In genomic region chr19:5628919-5629481, GRCh38 we compare ENCODE assay signal across 11 cellular contexts. TPM values are rescaled to one million over a fixed set of nuclear protein-coding genes. Genes with fewer than 3 reads are reported as not detected.
DNase-seq lines count a peak whose midpoint lies in the region; ATAC-seq and TF ChIP-seq lines count a peak whose summit lies in the region.
"Had no signal": no experiment of that assay in that cellular context is flagged by ENCODE, and none has a peak within 500 bp of the region (broad histone marks: within the 10 kb centered on the region; RNA-seq: fewer than 3 reads in every experiment).

No MANE protein-coding gene starts in this region.

- no peak overlapping the region for H3K9ac ChIP-seq in fibroblast of lung (ENCODE audit: insufficient read depth, low read length)

- H4K20me1 ChIP-seq in fibroblast of lung (ENCODE audit: control insufficient read depth, extremely low read depth, insufficient read depth, low read length) = peaks cover 2% of the 10 kb centered on the region

- peaks cover 23% of the 10 kb centered on the region for H3K4me1 ChIP-seq in fibroblast of lung (ENCODE audit: control insufficient read depth, extremely low read depth, insufficient read depth, low read length)
- H3K4me1 ChIP-seq in upper lobe of right lung = peaks cover 84% of the 10 kb centered on the region

- peak; percentile 57 for ATAC-seq in upper lobe of right lung
- ATAC-seq: Panc1 had no signal

- TF ChIP-seq CTCF in fibroblast of lung (conservative IDR thresholded peaks at IDR 0.05 in 1 of 2, IDR thresholded peaks at IDR 0.05 in 1 of 2; ENCODE audit: low read depth in 1 of 2, low read length in 2 of 2) (no peak), upper lobe of right lung (IDR thresholded peaks at IDR 0.05) (no peak)

- no peak overlapping the region for H3K4me3 Mint-ChIP-seq in activated naive CD4-positive, alpha-beta T cell treated with anti-CD3 and anti-CD28 coated beads for 36 hours

- H3K36me3 ChIP-seq in fibroblast of lung (ENCODE audit: control insufficient read depth, insufficient read depth, low read length) (peaks cover 6% of the 10 kb centered on the region), upper lobe of right lung (peaks cover 48% of the 10 kb centered on the region)

- intact Hi-C loops in activated naive CD4-positive, alpha-beta T cell treated with anti-CD3 and anti-CD28 coated beads for 36 hours (cut with micrococcal nuclease) = loop anchor here (10.0 kb wide), 1 partner anchor 346 kb away; the partner anchor contains the start of gene RANBP3
- intact Hi-C loops in upper lobe of right lung (cut with DNase I) = no loop called here

- peaks cover 82% of the 10 kb centered on the region for H3K4me1 Mint-ChIP-seq in activated naive CD4-positive, alpha-beta T cell treated with anti-CD3 and anti-CD28 coated beads for 36 hours (ENCODE audit: low read depth)

- no peak overlapping the region for H3K4me3 ChIP-seq in fibroblast of lung (replicated peaks in 1 of 4; ENCODE audit: control extremely low read depth in 1 of 4, insufficient read depth in 1 of 4, low read depth in 3 of 4, low read length in 4 of 4)
- no peak overlapping the region for H3K4me3 ChIP-seq in upper lobe of right lung

- H3K27ac ChIP-seq in fibroblast of lung (ENCODE audit: insufficient read depth, low read length) (peak overlapping the region; percentile 32), upper lobe of right lung (no peak overlapping the region)

- no peak for DNase-seq in activated naive CD4-positive, alpha-beta T cell treated with anti-CD3 and anti-CD28 coated beads for 36 hours
- no peak for DNase-seq in activated naive CD4-positive, alpha-beta T cell treated with anti-CD3 and anti-CD28 coated beads, Interleukin-2, amount 50 U/mL, for 16 hours
- peak; percentile 73 for DNase-seq in OCI-M1 (lab: John Stamatoyannopoulos, UW)
- DNase-seq in fibroblast of lung (ENCODE audit: low read depth in 2 of 2) = no peak
- no peak for DNase-seq in upper lobe of right lung
- DNase-seq in activated CD8-positive, alpha-beta memory T cell treated with anti-CD3 and anti-CD28 coated beads, Interleukin-2, amount 50 U/mL, for 4 hours = no peak
- DNase-seq in OCI-M2 (lab: John Stamatoyannopoulos, UW; ENCODE audit: unreplicated experiment) = no peak
- DNase-seq in HPDE6-E6E7 (ENCODE audit: extremely low spot score) = no peak
- DNase-seq: NCI-H187, substantia nigra had no signal

- H3K27me3 ChIP-seq in fibroblast of lung (ENCODE audit: control insufficient read depth, insufficient read depth, low read length) (no peaks in the 10 kb centered on the region), upper lobe of right lung (no peaks in the 10 kb centered on the region)

- H3K9me3 ChIP-seq in fibroblast of lung (ENCODE audit: control insufficient read depth, insufficient read depth, low read depth, low read length) (no peaks in the 10 kb centered on the region), upper lobe of right lung (no peaks in the 10 kb centered on the region)

- H3K9me3 Mint-ChIP-seq in activated naive CD4-positive, alpha-beta T cell treated with anti-CD3 and anti-CD28 coated beads for 36 hours = no peaks in the 10 kb centered on the region

- peaks cover 54% of the 10 kb centered on the region for H3K36me3 Mint-ChIP-seq in activated naive CD4-positive, alpha-beta T cell treated with anti-CD3 and anti-CD28 coated beads for 36 hours (ENCODE audit: low read depth)

- no peak overlapping the region for H2AFZ ChIP-seq in fibroblast of lung (ENCODE audit: low read length)

- H3K27ac Mint-ChIP-seq in activated naive CD4-positive, alpha-beta T cell treated with anti-CD3 and anti-CD28 coated beads for 36 hours = peak overlapping the region; percentile 12

- CTCF ChIA-PET in activated naive CD4-positive, alpha-beta T cell treated with anti-CD3 and anti-CD28 coated beads for 36 hours (lab: Charles Lee) = no interaction called here

- no peaks in the 10 kb centered on the region for H3K27me3 Mint-ChIP-seq in activated naive CD4-positive, alpha-beta T cell treated with anti-CD3 and anti-CD28 coated beads for 36 hours (ENCODE audit: low read depth)

- peaks cover 95% of the 10 kb centered on the region for H3K79me2 ChIP-seq in fibroblast of lung (ENCODE audit: control insufficient read depth, insufficient read depth, low read length)

- no peak overlapping the region for H3K4me2 ChIP-seq in fibroblast of lung (ENCODE audit: extremely low read depth, insufficient read depth, low read length)

RNA-seq across cellular contexts. Expression of gene SAFB, which starts 6.1 kb away (rescaled TPM):
- total RNA-seq in activated naive CD4-positive, alpha-beta T cell treated with anti-CD3 and anti-CD28 coated beads for 36 hours = 100 to 1,000 TPM; 120 to 129 TPM
- total RNA-seq in fibroblast of lung = 48.5 and 51.0 TPM in 2 replicates
- 28.0 and 34.3 TPM in 2 replicates for polyA plus RNA-seq in fibroblast of lung
- 41.1 and 50.2 TPM in 2 replicates for polyA plus RNA-seq in fibroblast of lung (2012)
- polyA minus RNA-seq in fibroblast of lung (ENCODE audit: low replicate concordance) = 6.8 and 8.4 TPM in 2 replicates
- total RNA-seq in upper lobe of right lung = 71.9 TPM

RNA-seq across cellular contexts. Expression of gene SAFB2, which starts 6.4 kb away (rescaled TPM):
- total RNA-seq in activated naive CD4-positive, alpha-beta T cell treated with anti-CD3 and anti-CD28 coated beads for 36 hours = 100 to 1,000 TPM; 108 to 118 TPM
- total RNA-seq in fibroblast of lung = 29.0 and 35.8 TPM in 2 replicates
- polyA plus RNA-seq in fibroblast of lung = 16.9 and 21.3 TPM in 2 replicates
- polyA plus RNA-seq in fibroblast of lung (2012) = 25.1 and 32.6 TPM in 2 replicates
- polyA minus RNA-seq in fibroblast of lung (ENCODE audit: low replicate concordance) = 20.3 and 24.5 TPM in 2 replicates
- total RNA-seq in upper lobe of right lung = 74.2 TPM

RNA-seq across cellular contexts. Expression of gene MICOS13, which starts 51.3 kb away (rescaled TPM):
- 10 to 100 TPM; 43.3 to 44.8 TPM for total RNA-seq in activated naive CD4-positive, alpha-beta T cell treated with anti-CD3 and anti-CD28 coated beads for 36 hours
- 29.3 and 73.5 TPM in 2 replicates for total RNA-seq in fibroblast of lung
- polyA plus RNA-seq in fibroblast of lung = 20.7 and 20.8 TPM in 2 replicates
- polyA plus RNA-seq in fibroblast of lung (2012) = 83.6 and 93.2 TPM in 2 replicates
- 29.2 and 29.9 TPM in 2 replicates for polyA minus RNA-seq in fibroblast of lung (ENCODE audit: low replicate concordance)
- 48.3 TPM for total RNA-seq in upper lobe of right lung

RNA-seq across cellular contexts. Expression of gene HSD11B1L, which starts 51.8 kb away (rescaled TPM):
- total RNA-seq in activated naive CD4-positive, alpha-beta T cell treated with anti-CD3 and anti-CD28 coated beads for 36 hours = 1 to 10 TPM; 2.6 to 3.0 TPM
- total RNA-seq in fibroblast of lung (11.0 and 13.0 TPM in 2 replicates), upper lobe of right lung (6.6 TPM)
- 3.1 and 5.1 TPM in 2 replicates for polyA plus RNA-seq in fibroblast of lung
- 5.2 and 7.8 TPM in 2 replicates for polyA plus RNA-seq in fibroblast of lung (2012)
- 5.6 TPM in 1 of 2 replicates, not detected in the other for polyA minus RNA-seq in fibroblast of lung (ENCODE audit: low replicate concordance)
